In the genomic region with DNA sequence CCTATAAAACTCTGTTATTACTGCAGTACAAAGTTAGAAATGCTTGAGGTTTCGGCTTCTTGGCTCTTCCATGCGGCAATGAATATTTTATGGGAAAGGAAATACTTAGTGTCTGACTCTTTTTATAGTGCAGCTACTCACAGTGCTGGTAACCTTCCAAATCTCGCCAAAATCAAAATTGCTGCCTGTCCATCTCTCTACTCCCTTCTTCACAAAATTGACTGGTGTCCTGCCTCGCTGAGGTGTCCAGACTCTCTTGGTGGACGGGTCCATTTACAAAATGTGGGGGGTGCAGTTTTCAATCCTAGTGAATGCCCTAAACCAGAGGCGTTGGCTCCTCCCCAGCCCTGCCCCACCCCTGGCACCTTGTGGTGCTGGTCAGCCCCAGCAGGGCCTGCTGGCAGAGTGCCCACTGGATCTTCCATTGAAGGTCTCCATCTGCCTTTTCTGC, we compare ENCODE assay signal across 14 cellular contexts.
A peak's percentile ranks its signal among the peaks of the same experiment; 100 is the strongest.
DNase-seq lines count a peak whose midpoint lies in the region; ATAC-seq lines count a peak whose summit lies in the region.
"Had no signal": no experiment of that assay in that cellular context is flagged by ENCODE, and none has a peak within 500 bp of the region (broad histone marks: within the 10 kb centered on the region; RNA-seq: fewer than 3 reads in every experiment).

No MANE protein-coding gene starts in this region.

- H3K9ac ChIP-seq in skeletal muscle tissue (ENCODE audit: low read depth in 1 of 3, low read length in 3 of 3) = peak overlapping the region in 2 of 3 donors; percentile 39 to 68

- H3K9me3 ChIP-seq in skeletal muscle tissue (ENCODE audit: control insufficient read depth in 3 of 3, low read length in 3 of 3) = no peaks in the 10 kb centered on the region

- ATAC-seq in left ventricle myocardium superior (no peak), HG03025 (IDR thresholded peaks at IDR 0.05; ENCODE audit: low FRiP score, unreplicated experiment) (no peak), GM19397 (IDR thresholded peaks at IDR 0.05; ENCODE audit: unreplicated experiment) (no peak), GM21447 (IDR thresholded peaks at IDR 0.05; ENCODE audit: unreplicated experiment) (no peak)

- peak; percentile 90 for DNase-seq in EH (ENCODE audit: low read depth)
- DNase-seq in amniotic epithelial cell (ENCODE audit: low read depth) = peak; percentile 54
- peak; percentile 65 for DNase-seq in left ventricle myocardium superior
- no peak for DNase-seq in T-helper 9 cell
- DNase-seq: activated CD4-positive, alpha-beta T cell treated with anti-CD3 and anti-CD28 coated beads for 1 hour; activated gamma-delta T cell treated with Interleukin-2 at 50 U/mL for 16 hours; NCI-H1417; NCI-H748 treated with DMSO at 0.1 percent for 48 hours; stimulated activated CD4-positive, alpha-beta T cell treated with anti-CD3 and anti-CD28 coated beads, Interleukin-4, amount 100 ng/mL, for 1 hour had no signal

- intact Hi-C loops in left ventricle myocardium superior (cut with micrococcal nuclease) = no loop called here

- peak overlapping the region; percentile 84 for H3K27ac ChIP-seq in skeletal muscle tissue (ENCODE audit: low read depth, low read length)
- H3K27ac ChIP-seq: SK-N-MC had no signal

- no peaks in the 10 kb centered on the region for H3K27me3 ChIP-seq in skeletal muscle tissue (ENCODE audit: control insufficient read depth in 3 of 3, insufficient read depth in 3 of 3, low read length in 3 of 3)

- peak overlapping the region in 2 of 3 donors; percentile 1 to 40 for H3K4me3 ChIP-seq in skeletal muscle tissue (ENCODE audit: low read length in 3 of 3)
- H3K4me3 ChIP-seq: SK-N-MC had no signal

- peaks cover 97 to 100% (median 99%) of the 10 kb centered on the region in 3 donors for H3K4me1 ChIP-seq in skeletal muscle tissue (ENCODE audit: control insufficient read depth in 3 of 3, insufficient read depth in 3 of 3, low read length in 3 of 3)

- H3K36me3 ChIP-seq in skeletal muscle tissue (ENCODE audit: control insufficient read depth in 3 of 3, insufficient read depth in 3 of 3, low read length in 3 of 3) = peaks cover 0 to 3% (median 0%) of the 10 kb centered on the region in 3 donors
